Comparison of ENCODE assay signal across 10 cellular contexts in genomic region chr2:73630662-73631266, GRCh38. TPM values are rescaled to one million over a fixed set of nuclear protein-coding genes. Genes with fewer than 3 reads are reported as not detected.
A peak's percentile ranks its signal among the peaks of the same experiment; 100 is the strongest.
DNase-seq lines count a peak whose midpoint lies in the region; ATAC-seq, FAIRE-seq and TF ChIP-seq lines count a peak whose summit lies in the region.
"Not testable (repeated sequence)": the region's sequence is repeated elsewhere in the genome, so short reads cannot be mapped to it uniquely, and the experiment has no call there.
"Had no signal": no experiment of that assay in that cellular context is flagged by ENCODE, and none has a peak within 500 bp of the region (broad histone marks: within the 10 kb centered on the region; RNA-seq: fewer than 3 reads in every experiment).

No MANE protein-coding gene starts in this region.

- ATAC-seq in HG02759 (IDR thresholded peaks at IDR 0.05; ENCODE audit: unreplicated experiment) (peak; percentile 71), pancreas (peak; percentile 60 to 85 (median 82))

- not testable (repeated sequence) for H3K27me3 ChIP-seq in WERI-Rb-1 (ENCODE audit: insufficient read depth, low read depth, severe bottlenecking); hepatocyte; pancreas

- not testable (repeated sequence) for H3K27me3 Mint-ChIP-seq in chondrocyte (ENCODE audit: low read depth)

- H3K36me3 ChIP-seq in WERI-Rb-1; hepatocyte (replicated peaks; ENCODE audit: insufficient read depth, low read depth); pancreas: not testable (repeated sequence)

- TF ChIP-seq CTCF in AG09319 (IDR thresholded peaks at IDR 0.05; ENCODE audit: low read depth, low read length) (peak; percentile 48), GM13977 (IDR thresholded peaks at IDR 0.05; ENCODE audit: extremely low read depth, insufficient read depth, missing control alignments) (peak; percentile 37), WERI-Rb-1 (IDR thresholded peaks at IDR 0.05; ENCODE audit: low read depth, low read length) (peak; percentile 49), chondrocyte (IDR thresholded peaks at IDR 0.05) (peak; percentile 80), hepatocyte (IDR thresholded peaks at IDR 0.05; ENCODE audit: poor library complexity) (peak; percentile 52), pancreas (IDR thresholded peaks at IDR 0.05) (peak; percentile 32 to 52 (median 42))

- not testable (repeated sequence) for H2AFZ ChIP-seq in hepatocyte

- H3K4me1 Mint-ChIP-seq in chondrocyte (ENCODE audit: low read depth): not testable (repeated sequence)

- not testable (repeated sequence) for H3K9me2 ChIP-seq in hepatocyte (replicated peaks; ENCODE audit: insufficient read depth)

- H4K20me1 ChIP-seq in hepatocyte (ENCODE audit: insufficient read depth, poor library complexity, severe bottlenecking): not testable (repeated sequence)

- not testable (repeated sequence) for H3K4me2 ChIP-seq in hepatocyte

- in situ Hi-C loops in GM13977 (cut with MboI; ENCODE audit: low pct_unique_long_range_greater_than_20kb, low sequenced_read_pairs, unreplicated experiment): not testable (repeated sequence)

- H3K4me3 Mint-ChIP-seq in chondrocyte (ENCODE audit: unreplicated experiment): not testable (repeated sequence)

- not testable (repeated sequence) for H3K4me1 ChIP-seq in hepatocyte (ENCODE audit: insufficient read depth); pancreas

- intact Hi-C loops in pancreas (cut with DNase I): not testable (repeated sequence)

- peaks cover 15% of the 10 kb centered on the region for H3K9me3 Mint-ChIP-seq in chondrocyte (ENCODE audit: low read depth)

- not testable (repeated sequence) for DNase-seq in AG09319 (ENCODE audit: extremely low read depth, low read depth); GM13977 (ENCODE audit: low spot score); chondrocyte (ENCODE audit: low spot score); hepatocyte (ENCODE audit: low spot score); pancreas
- DNase-seq in NCI-H2029 (lab: John Stamatoyannopoulos, UW): peak; percentile 5
- peak; percentile 43 for DNase-seq in WERI-Rb-1

- H3K36me3 Mint-ChIP-seq in chondrocyte (ENCODE audit: low read depth): not testable (repeated sequence)

- WGBS in hepatocyte (ENCODE audit: low lambda C conversion rate, missing lambda C conversion rate): 51% methylated on average over 2 of the region's 2 CpGs
- WGBS in pancreas, 2 donors: 22 to 31% methylated on average over 2 of the region's 2 CpGs

- H3K4me3 ChIP-seq in WERI-Rb-1 (ENCODE audit: low read depth, low read length); hepatocyte; pancreas: not testable (repeated sequence)

- H3K27ac ChIP-seq in WERI-Rb-1, hepatocyte, pancreas: not testable (repeated sequence)

- not testable (repeated sequence) for FAIRE-seq in pancreas (lab: Jason Lieb, UNC)

- not testable (repeated sequence) for H3K9me3 ChIP-seq in WERI-Rb-1 (ENCODE audit: severe bottlenecking); hepatocyte (ENCODE audit: low read depth); pancreas

- H3K79me2 ChIP-seq in hepatocyte: not testable (repeated sequence)

- not testable (repeated sequence) for H3K27ac Mint-ChIP-seq in chondrocyte (ENCODE audit: unreplicated experiment)

RNA-seq across cellular contexts. Expression of gene NAT8, which starts 11.5 kb away (rescaled TPM):
- not detected in 3 replicates for total RNA-seq in chondrocyte
- total RNA-seq in hepatocyte: 3.8 and 4.8 TPM in 2 replicates
- polyA plus RNA-seq in hepatocyte: 3.3 TPM in 2 replicates
- total RNA-seq in pancreas: not detected
- under 1 TPM in 1 of 2 donors, not detected in 1; 0.09 TPM for polyA plus RNA-seq in pancreas
- total RNA-seq: breast epithelium; T-helper 1 cell treated with Interleukin-12 subunit alpha and Interleukin-12 subunit beta and Interleukin-4 antibody, amounts not matched to agents 30 ng/mL and 1 ng/mL, for 36 hours had no signal
